Comparison of ENCODE assay signal across 8 cellular contexts in genomic region chr16:2858245-2859025, GRCh38. TPM values are rescaled to one million over a fixed set of nuclear protein-coding genes. Genes with fewer than 3 reads are reported as not detected.
DNase-seq lines count a peak whose midpoint lies in the region; ATAC-seq lines count a peak whose summit lies in the region.
"Had no signal": no experiment of that assay in that cellular context is flagged by ENCODE, and none has a peak within 500 bp of the region (broad histone marks: within the 10 kb centered on the region; RNA-seq: fewer than 3 reads in every experiment).

No MANE protein-coding gene starts in this region.

- DNase-seq in DMS53 (lab: John Stamatoyannopoulos, UW) (peak; percentile 95), NCI-H69 (lab: John Stamatoyannopoulos, UW) (peak; percentile 21), left lobe of liver (ENCODE audit: low spot score) (no peak), cerebellar cortex (ENCODE audit: low spot score) (no peak), dedifferentiated amniotic fluid mesenchymal stem cell (ENCODE audit: extremely low spot score) (no peak)
- no peak for DNase-seq in NK-92 treated with Interleukin-12 subunit alpha and Interleukin-12 subunit beta, amount 100 ng/mL, for 24 hours (lab: John Stamatoyannopoulos, UW)
- DNase-seq: stimulated activated CD4-positive, alpha-beta T cell treated with anti-CD3 and anti-CD28 coated beads, Interleukin-15, amount 100 ng/mL, for 24 hours; T1000 had no signal

- peak; percentile 48 for ATAC-seq in left lobe of liver

RNA-seq across cellular contexts. Expression of gene PRSS22, which starts 0.5 kb away (rescaled TPM):
- 0.70 TPM for total RNA-seq in left lobe of liver

RNA-seq across cellular contexts. Expression of gene FLYWCH2, which starts 24.6 kb away (rescaled TPM):
- 5.9 TPM for total RNA-seq in left lobe of liver

RNA-seq across cellular contexts. Expression of gene ZG16B, which starts 28.3 kb away (rescaled TPM):
- not detected for total RNA-seq in left lobe of liver

RNA-seq across cellular contexts. Expression of gene PRSS21, which starts 41.4 kb away (rescaled TPM):
- total RNA-seq in left lobe of liver, result not detected

RNA-seq across cellular contexts. Expression of gene FLYWCH1, which starts 53.3 kb away (rescaled TPM):
- total RNA-seq in left lobe of liver, result 18.8 TPM

Comparison
In these comparisons a context has a peak if more than half of its experiments do, and no peak if none do; other contexts are left out.
1. DNase-seq: peak in DMS53 (single experiment) and NCI-H69 (single experiment); none in left lobe of liver (single experiment), cerebellar cortex (single experiment), dedifferentiated amniotic fluid mesenchymal stem cell (single experiment) and NK-92 treated with Interleukin-12 subunit alpha and Interleukin-12 subunit beta, amount 100 ng/mL, for 24 hours (single experiment).